ENCODE assay signal across 18 cellular contexts in the genomic region with DNA sequence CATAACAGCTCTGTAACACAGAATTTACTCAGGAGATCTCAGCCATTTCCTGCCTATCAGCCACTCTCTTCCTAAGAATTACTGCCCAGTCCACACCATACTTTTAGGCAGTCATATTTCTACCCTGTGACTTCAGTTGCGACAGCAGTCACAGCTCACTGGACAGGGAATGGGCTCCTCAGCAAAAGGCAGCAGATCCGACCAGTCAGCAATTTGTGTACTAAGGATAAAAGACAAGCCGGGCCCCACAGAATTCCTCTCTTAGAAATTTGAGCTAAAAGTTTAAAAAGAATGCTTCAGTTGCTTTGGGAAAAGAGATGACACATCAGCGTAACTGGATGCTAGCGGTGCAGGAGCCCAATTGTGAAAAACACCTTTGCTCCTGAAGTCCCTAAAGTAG.
"Had no signal": no experiment of that assay in that cellular context is flagged by ENCODE, and none has a peak within 500 bp of the region (broad histone marks: within the 10 kb centered on the region; RNA-seq: fewer than 3 reads in every experiment).

No MANE protein-coding gene starts in this region.

- H3K9me3 Mint-ChIP-seq: activated naive CD4-positive, alpha-beta T cell treated with anti-CD3 and anti-CD28 coated beads, Interleukin-2, amount 50 U/mL, for 24 hours; neural crest cell; stimulated activated naive B cell treated with anti-CD40 and anti-IgM and Interleukin-4, amounts not matched to agents 10 μg/mL and 1 μg/mL and 100 μg/mL, for 72 hours had no signal

- H3K4me3 ChIP-seq: esophagus muscularis mucosa, lung, ovary, thoracic aorta, upper lobe of right lung had no signal

- H3K4me1 ChIP-seq: esophagus muscularis mucosa, upper lobe of right lung had no signal

- H3K4me3 Mint-ChIP-seq: activated naive CD4-positive, alpha-beta T cell treated with anti-CD3 and anti-CD28 coated beads, Interleukin-2, amount 50 U/mL, for 24 hours; neural crest cell; stimulated activated naive B cell treated with anti-CD40 and anti-IgM and Interleukin-4, amounts not matched to agents 10 μg/mL and 1 μg/mL and 100 μg/mL, for 72 hours had no signal

- DNase-seq: activated CD4-positive, alpha-beta T cell treated with anti-CD3 and anti-CD28 coated beads for 1 hour; activated CD4-positive, alpha-beta T cell treated with anti-CD3 and anti-CD28 coated beads, Interleukin-2, amount 50 U/mL, for 4 hours; activated gamma-delta T cell; cerebellar nuclear complex; effector CD4-positive, alpha-beta T cell; midbrain; ovary; stimulated activated naive B cell treated with anti-CD40 and anti-IgM and Interleukin-4, amounts not matched to agents 10 μg/mL and 1 μg/mL and 100 μg/mL, for 72 hours; SW 1271; upper lobe of right lung; WERI-Rb-1 had no signal

- H3K27ac Mint-ChIP-seq: activated naive CD4-positive, alpha-beta T cell treated with anti-CD3 and anti-CD28 coated beads, Interleukin-2, amount 50 U/mL, for 24 hours; stimulated activated naive B cell treated with anti-CD40 and anti-IgM and Interleukin-4, amounts not matched to agents 10 μg/mL and 1 μg/mL and 100 μg/mL, for 72 hours had no signal

- H3K27me3 ChIP-seq: esophagus muscularis mucosa, ovary, upper lobe of right lung had no signal

- H3K9me3 ChIP-seq: esophagus muscularis mucosa, ovary, thoracic aorta, upper lobe of right lung had no signal

- H3K27ac ChIP-seq: esophagus muscularis mucosa, ovary, thoracic aorta, upper lobe of right lung, WERI-Rb-1 had no signal

- H3K36me3 ChIP-seq: esophagus muscularis mucosa, ovary, thoracic aorta, upper lobe of right lung, WERI-Rb-1 had no signal

- H3K36me3 Mint-ChIP-seq: activated naive CD4-positive, alpha-beta T cell treated with anti-CD3 and anti-CD28 coated beads, Interleukin-2, amount 50 U/mL, for 24 hours; stimulated activated naive B cell treated with anti-CD40 and anti-IgM and Interleukin-4, amounts not matched to agents 10 μg/mL and 1 μg/mL and 100 μg/mL, for 72 hours had no signal

- ATAC-seq: left lobe of liver; sciatic nerve; stimulated activated naive B cell treated with anti-CD40 and anti-IgM and Interleukin-4, amounts not matched to agents 10 μg/mL and 1 μg/mL and 100 μg/mL, for 72 hours; upper lobe of right lung had no signal

- H3K4me1 Mint-ChIP-seq: activated naive CD4-positive, alpha-beta T cell treated with anti-CD3 and anti-CD28 coated beads, Interleukin-2, amount 50 U/mL, for 24 hours; stimulated activated naive B cell treated with anti-CD40 and anti-IgM and Interleukin-4, amounts not matched to agents 10 μg/mL and 1 μg/mL and 100 μg/mL, for 72 hours had no signal
